ENCODE assay signal across 8 cellular contexts in genomic region chr22:44828193-44828592, GRCh38.
DNase-seq lines count a peak whose midpoint lies in the region; ATAC-seq and TF ChIP-seq lines count a peak whose summit lies in the region.

No MANE protein-coding gene starts in this region.

- peak; percentile 47 for TF ChIP-seq CTCF in cardiac muscle cell (IDR thresholded peaks at IDR 0.05; ENCODE audit: low read depth, low read length)
- peak in 1 of 2 donors; percentile 33 for TF ChIP-seq CTCF in right atrium auricular region (IDR thresholded peaks at IDR 0.05)
- peak; percentile 19 to 29 for TF ChIP-seq CTCF in fibroblast of lung (conservative IDR thresholded peaks at IDR 0.05 in 1 of 2, IDR thresholded peaks at IDR 0.05 in 1 of 2; ENCODE audit: low read depth in 1 of 2, low read length in 2 of 2)
- peak; percentile 70 for TF ChIP-seq CTCF in type B pancreatic cell (conservative IDR thresholded peaks at IDR 0.05)

- H3K27me3 Mint-ChIP-seq in type B pancreatic cell = no peaks in the 10 kb centered on the region

- H3K27me3 ChIP-seq in cardiac muscle cell = no peaks in the 10 kb centered on the region
- H3K27me3 ChIP-seq in right atrium auricular region = no peaks in the 10 kb centered on the region
- no peaks in the 10 kb centered on the region for H3K27me3 ChIP-seq in NT2/D1 (ENCODE audit: insufficient read depth, insufficient read length)
- peaks cover 1% of the 10 kb centered on the region for H3K27me3 ChIP-seq in fibroblast of lung (ENCODE audit: control insufficient read depth, insufficient read depth, low read length)

- H3K27ac Mint-ChIP-seq in type B pancreatic cell = no peak overlapping the region

- H3K27ac ChIP-seq in cardiac muscle cell = no peak overlapping the region
- no peak overlapping the region for H3K27ac ChIP-seq in right atrium auricular region
- no peak overlapping the region for H3K27ac ChIP-seq in fibroblast of lung (ENCODE audit: insufficient read depth, low read length)

- H3K36me3 ChIP-seq in cardiac muscle cell = no peaks in the 10 kb centered on the region
- no peaks in the 10 kb centered on the region for H3K36me3 ChIP-seq in right atrium auricular region
- no peaks in the 10 kb centered on the region for H3K36me3 ChIP-seq in NT2/D1 (ENCODE audit: insufficient read depth, insufficient read length, low read length)
- no peaks in the 10 kb centered on the region for H3K36me3 ChIP-seq in fibroblast of lung (ENCODE audit: control insufficient read depth, insufficient read depth, low read length)

- H3K4me2 ChIP-seq in fibroblast of lung (ENCODE audit: extremely low read depth, insufficient read depth, low read length) = no peak overlapping the region

- H3K36me3 Mint-ChIP-seq in type B pancreatic cell = peaks cover 2% of the 10 kb centered on the region

- no peak for ATAC-seq in HG03457 (IDR thresholded peaks at IDR 0.05; ENCODE audit: unreplicated experiment)

- H3K9me3 Mint-ChIP-seq in type B pancreatic cell = no peaks in the 10 kb centered on the region

- H2AFZ ChIP-seq in fibroblast of lung (ENCODE audit: low read length) = no peak overlapping the region

- H3K79me2 ChIP-seq in fibroblast of lung (ENCODE audit: control insufficient read depth, insufficient read depth, low read length) = no peaks in the 10 kb centered on the region

- no peak overlapping the region for H3K4me3 Mint-ChIP-seq in type B pancreatic cell

- H3K4me3 ChIP-seq in cardiac muscle cell = no peak overlapping the region
- H3K4me3 ChIP-seq in right atrium auricular region = no peak overlapping the region
- H3K4me3 ChIP-seq in NT2/D1 (ENCODE audit: insufficient read length, low read depth) = no peak overlapping the region
- no peak overlapping the region for H3K4me3 ChIP-seq in fibroblast of lung (replicated peaks in 1 of 4; ENCODE audit: control extremely low read depth in 1 of 4, insufficient read depth in 1 of 4, low read depth in 3 of 4, low read length in 4 of 4)

- no peaks in the 10 kb centered on the region for H3K4me1 Mint-ChIP-seq in type B pancreatic cell (ENCODE audit: unreplicated experiment)

- no peaks in the 10 kb centered on the region for H3K4me1 ChIP-seq in cardiac muscle cell (ENCODE audit: low read depth)
- H3K4me1 ChIP-seq in right atrium auricular region = no peaks in the 10 kb centered on the region
- no peaks in the 10 kb centered on the region for H3K4me1 ChIP-seq in NT2/D1 (ENCODE audit: insufficient read depth, insufficient read length)
- no peaks in the 10 kb centered on the region for H3K4me1 ChIP-seq in fibroblast of lung (ENCODE audit: control insufficient read depth, extremely low read depth, insufficient read depth, low read length)

- no peaks in the 10 kb centered on the region for H4K20me1 ChIP-seq in fibroblast of lung (ENCODE audit: control insufficient read depth, extremely low read depth, insufficient read depth, low read length)

- no peak overlapping the region for H3K9ac ChIP-seq in NT2/D1 (ENCODE audit: insufficient read length, low read depth)
- no peak overlapping the region for H3K9ac ChIP-seq in fibroblast of lung (ENCODE audit: insufficient read depth, low read length)

- H3K9me3 ChIP-seq in cardiac muscle cell (ENCODE audit: low read depth) (no peaks in the 10 kb centered on the region), right atrium auricular region (peaks cover 0 to 13% of the 10 kb centered on the region in 2 donors), NT2/D1 (ENCODE audit: insufficient read depth, low read length) (peaks cover 5% of the 10 kb centered on the region; the same call in 1 of the 2 replicates), fibroblast of lung (ENCODE audit: control insufficient read depth, insufficient read depth, low read depth, low read length) (no peaks in the 10 kb centered on the region)

- DNase-seq in cardiac muscle cell (ENCODE audit: low read depth in 1 of 2, low spot score in 1 of 2) = peak; percentile 4 to 25
- DNase-seq in right atrium auricular region (ENCODE audit: low spot score) = no peak
- peak; percentile 27 for DNase-seq in NT2/D1 (ENCODE audit: low read depth, low spot score)
- no peak for DNase-seq in fibroblast of lung (ENCODE audit: low read depth in 2 of 2)
- DNase-seq in type B pancreatic cell (ENCODE audit: extremely low spot score, unreplicated experiment) = no peak
- no peak for DNase-seq in RKO (ENCODE audit: low spot score)
- DNase-seq in COR-L47 (lab: John Stamatoyannopoulos, UW) = no peak

Comparison
In these comparisons a context has a peak if more than half of its experiments do, and no peak if none do; other contexts are left out.
1. DNase-seq: peak in cardiac muscle cell (2 of 2) and NT2/D1 (single experiment); none in right atrium auricular region (single experiment), fibroblast of lung (0 of 2), type B pancreatic cell (single experiment), RKO (single experiment) and COR-L47 (single experiment).